ENCODE assay signal across 18 cellular contexts in genomic region chr9:137511758-137512463, GRCh38.
"Had no signal": no experiment of that assay in that cellular context is flagged by ENCODE, and none has a peak within 500 bp of the region (broad histone marks: within the 10 kb centered on the region; RNA-seq: fewer than 3 reads in every experiment).

No MANE protein-coding gene starts in this region.

- FAIRE-seq: keratinocyte had no signal

- H3K27ac ChIP-seq: coronary artery, heart right ventricle, tibial artery, VCaP had no signal

- H3K4me1 ChIP-seq: heart right ventricle, tibial artery had no signal

- H3K9me3 ChIP-seq: tibial artery had no signal

- ATAC-seq: activated CD4-positive, CD25-positive, alpha-beta regulatory T cell treated with anti-CD3 and anti-CD28 coated beads, Interleukin-2, amount 50 U/mL, for 24 hours; activated CD8-positive, alpha-beta T cell treated with anti-CD3 and anti-CD28 coated beads for 36 hours; activated naive CD8-positive, alpha-beta T cell treated with anti-CD3 and anti-CD28 coated beads, Interleukin-2, amount 50 U/mL, for 24 hours; heart right ventricle; naive thymus-derived CD4-positive, alpha-beta T cell had no signal

- DNase-seq: activated CD4-positive, alpha-beta T cell treated with anti-CD3 and anti-CD28 coated beads, Interleukin-2, amount 10 ng/mL, durations not matched to agents 24 days and 14 days; activated CD8-positive, alpha-beta T cell treated with anti-CD3 and anti-CD28 coated beads for 36 hours; activated gamma-delta T cell; activated naive CD4-positive, alpha-beta T cell treated with anti-CD3 and anti-CD28 coated beads, Interleukin-2, amount 50 U/mL, for 16 hours; activated naive CD8-positive, alpha-beta T cell treated with anti-CD3 and anti-CD28 coated beads, Interleukin-2, amount 50 U/mL, for 24 hours; cerebellar nuclear complex; endodermal cell; heart right ventricle; nucleus accumbens; retina; stimulated activated CD4-positive, alpha-beta T cell treated with anti-CD3 and anti-CD28 coated beads, Interleukin-1b, Interleukin-23, amount 100 ng/mL, for 48 hours; tibial artery had no signal

- H3K4me3 ChIP-seq: coronary artery, heart right ventricle, lung, tibial artery had no signal

- H3K27me3 ChIP-seq: heart right ventricle, tibial artery had no signal
